Comparison of ENCODE assay signal across 9 cellular contexts in genomic region chr14:88613552-88614010, GRCh38. TPM values are rescaled to one million over a fixed set of nuclear protein-coding genes. Genes with fewer than 3 reads are reported as not detected.
DNase-seq lines count a peak whose midpoint lies in the region; ATAC-seq and TF ChIP-seq lines count a peak whose summit lies in the region.
"Had no signal": no experiment of that assay in that cellular context is flagged by ENCODE, and none has a peak within 500 bp of the region (broad histone marks: within the 10 kb centered on the region; RNA-seq: fewer than 3 reads in every experiment).

No MANE protein-coding gene starts in this region.

- H3K36me3 ChIP-seq in fibroblast of lung (ENCODE audit: control insufficient read depth, insufficient read depth, low read length) (peaks cover 5% of the 10 kb centered on the region), stomach (peaks cover 21 to 65% (median 59%) of the 10 kb centered on the region in 4 donors)

- TF ChIP-seq CTCF in fibroblast of lung (conservative IDR thresholded peaks at IDR 0.05 in 1 of 2, IDR thresholded peaks at IDR 0.05 in 1 of 2; ENCODE audit: low read depth in 1 of 2, low read length in 2 of 2): no peak
- no peak for TF ChIP-seq CTCF in stomach (IDR thresholded peaks at IDR 0.05)
- TF ChIP-seq CTCF in endothelial cell (IDR thresholded peaks at IDR 0.05; ENCODE audit: unreplicated experiment): no peak

- H3K4me3 ChIP-seq in fibroblast of lung (replicated peaks in 1 of 4; ENCODE audit: control extremely low read depth in 1 of 4, insufficient read depth in 1 of 4, low read depth in 3 of 4, low read length in 4 of 4) (no peak overlapping the region), stomach (no peak overlapping the region)

- no peaks in the 10 kb centered on the region for H4K20me1 ChIP-seq in fibroblast of lung (ENCODE audit: control insufficient read depth, extremely low read depth, insufficient read depth, low read length)

- intact Hi-C loops in activated CD4-positive, alpha-beta T cell treated with anti-CD3 and anti-CD28 coated beads for 36 hours (cut with DNase I, micrococcal nuclease): no loop called here
- intact Hi-C loops in activated CD4-positive, alpha-beta T cell treated with anti-CD3 and anti-CD28 coated beads, Interleukin-2, amount 10 ng/mL, durations not matched to agents 24 days and 14 days (cut with micrococcal nuclease): no loop called here
- intact Hi-C loops in stomach (cut with DNase I; ENCODE audit: low total_unique reads): no loop called here

- H3K4me3 Mint-ChIP-seq in activated CD4-positive, alpha-beta T cell treated with anti-CD3 and anti-CD28 coated beads for 36 hours: no peak overlapping the region
- H3K4me3 Mint-ChIP-seq in activated CD4-positive, alpha-beta T cell treated with anti-CD3 and anti-CD28 coated beads, Interleukin-2, amount 10 ng/mL, durations not matched to agents 24 days and 14 days: no peak overlapping the region
- no peak overlapping the region for H3K4me3 Mint-ChIP-seq in endothelial cell (ENCODE audit: unreplicated experiment)

- no peak overlapping the region for H3K27ac ChIP-seq in fibroblast of lung (ENCODE audit: insufficient read depth, low read length)
- peak overlapping the region in 3 of 5 donors; percentile 1 to 23 (median 16) for H3K27ac ChIP-seq in stomach
- H3K27ac ChIP-seq: HL-60 had no signal

- H3K27me3 Mint-ChIP-seq in activated CD4-positive, alpha-beta T cell treated with anti-CD3 and anti-CD28 coated beads for 36 hours: no peaks in the 10 kb centered on the region
- no peaks in the 10 kb centered on the region for H3K27me3 Mint-ChIP-seq in activated CD4-positive, alpha-beta T cell treated with anti-CD3 and anti-CD28 coated beads, Interleukin-2, amount 10 ng/mL, durations not matched to agents 24 days and 14 days
- no peaks in the 10 kb centered on the region for H3K27me3 Mint-ChIP-seq in endothelial cell (ENCODE audit: unreplicated experiment)

- H3K9ac ChIP-seq in fibroblast of lung (ENCODE audit: insufficient read depth, low read length): no peak overlapping the region

- POLR2A ChIA-PET in activated CD4-positive, alpha-beta T cell treated with anti-CD3 and anti-CD28 coated beads for 36 hours (lab: Charles Lee): no interaction called here

- no peak for TF ChIP-seq POLR2A in stomach (IDR thresholded peaks at IDR 0.05)

- peaks cover 13% of the 10 kb centered on the region for H3K4me1 Mint-ChIP-seq in activated CD4-positive, alpha-beta T cell treated with anti-CD3 and anti-CD28 coated beads for 36 hours
- H3K4me1 Mint-ChIP-seq in activated CD4-positive, alpha-beta T cell treated with anti-CD3 and anti-CD28 coated beads, Interleukin-2, amount 10 ng/mL, durations not matched to agents 24 days and 14 days: peaks cover 3% of the 10 kb centered on the region
- H3K4me1 Mint-ChIP-seq in endothelial cell (ENCODE audit: unreplicated experiment): no peaks in the 10 kb centered on the region

- ATAC-seq in activated CD4-positive, alpha-beta T cell treated with anti-CD3 and anti-CD28 coated beads for 36 hours: no peak
- ATAC-seq in HG02763 (IDR thresholded peaks at IDR 0.05; ENCODE audit: unreplicated experiment) (no peak), HG02852 (IDR thresholded peaks at IDR 0.05; ENCODE audit: unreplicated experiment) (no peak)

- peak overlapping the region; percentile 65 for H3K27ac Mint-ChIP-seq in activated CD4-positive, alpha-beta T cell treated with anti-CD3 and anti-CD28 coated beads for 36 hours
- H3K27ac Mint-ChIP-seq in activated CD4-positive, alpha-beta T cell treated with anti-CD3 and anti-CD28 coated beads, Interleukin-2, amount 10 ng/mL, durations not matched to agents 24 days and 14 days: no peak overlapping the region
- H3K27ac Mint-ChIP-seq in endothelial cell (ENCODE audit: unreplicated experiment): no peak overlapping the region

- no peak for DNase-seq in activated CD4-positive, alpha-beta T cell treated with anti-CD3 and anti-CD28 coated beads for 36 hours
- DNase-seq in activated CD4-positive, alpha-beta T cell treated with anti-CD3 and anti-CD28 coated beads, Interleukin-2, amount 10 ng/mL, durations not matched to agents 24 days and 14 days: no peak
- DNase-seq in NCI-H748 (lab: John Stamatoyannopoulos, UW; ENCODE audit: unreplicated experiment) (peak; percentile 74), fibroblast of lung (ENCODE audit: low read depth in 2 of 2) (peak; percentile 34 to 90), stomach (peak; percentile 27), endothelial cell (ENCODE audit: low spot score) (no peak)

- no peaks in the 10 kb centered on the region for H3K9me3 ChIP-seq in fibroblast of lung (ENCODE audit: control insufficient read depth, insufficient read depth, low read depth, low read length)
- no peaks in the 10 kb centered on the region for H3K9me3 ChIP-seq in stomach

- CTCF ChIA-PET in activated CD4-positive, alpha-beta T cell treated with anti-CD3 and anti-CD28 coated beads for 36 hours (lab: Charles Lee): interaction anchor here (0.9 to 1.5 kb wide), 2 partner anchors 29 to 55 kb away, joined by 3 to 5 read pairs; no protein-coding TSS in a partner anchor

- H3K36me3 Mint-ChIP-seq in activated CD4-positive, alpha-beta T cell treated with anti-CD3 and anti-CD28 coated beads for 36 hours (ENCODE audit: low read depth): peaks cover 50% of the 10 kb centered on the region
- H3K36me3 Mint-ChIP-seq in activated CD4-positive, alpha-beta T cell treated with anti-CD3 and anti-CD28 coated beads, Interleukin-2, amount 10 ng/mL, durations not matched to agents 24 days and 14 days (ENCODE audit: low read depth): peaks cover 35% of the 10 kb centered on the region
- H3K36me3 Mint-ChIP-seq in endothelial cell (ENCODE audit: low read depth, unreplicated experiment): peaks cover 7% of the 10 kb centered on the region

- WGBS in stomach, 5 donors: 17 to 44% (median 27%) methylated on average over 5 of the region's 5 CpGs

- no peaks in the 10 kb centered on the region for H3K9me3 Mint-ChIP-seq in activated CD4-positive, alpha-beta T cell treated with anti-CD3 and anti-CD28 coated beads for 36 hours (ENCODE audit: low read depth)
- no peaks in the 10 kb centered on the region for H3K9me3 Mint-ChIP-seq in activated CD4-positive, alpha-beta T cell treated with anti-CD3 and anti-CD28 coated beads, Interleukin-2, amount 10 ng/mL, durations not matched to agents 24 days and 14 days
- H3K9me3 Mint-ChIP-seq in endothelial cell (ENCODE audit: unreplicated experiment): no peaks in the 10 kb centered on the region

- H3K27me3 ChIP-seq in fibroblast of lung (ENCODE audit: control insufficient read depth, insufficient read depth, low read length): no peaks in the 10 kb centered on the region
- no peaks in the 10 kb centered on the region for H3K27me3 ChIP-seq in stomach

- H3K4me1 ChIP-seq in fibroblast of lung (ENCODE audit: control insufficient read depth, extremely low read depth, insufficient read depth, low read length) (peaks cover 14% of the 10 kb centered on the region), stomach (peaks cover 13 to 27% (median 18%) of the 10 kb centered on the region in 4 donors)

- peak overlapping the region; percentile 17 for H3K4me2 ChIP-seq in fibroblast of lung (ENCODE audit: extremely low read depth, insufficient read depth, low read length)

- H2AFZ ChIP-seq in fibroblast of lung (ENCODE audit: low read length): no peak overlapping the region

- TF ChIP-seq EP300 in stomach (IDR thresholded peaks at IDR 0.05): no peak

- H3K79me2 ChIP-seq in fibroblast of lung (ENCODE audit: control insufficient read depth, insufficient read depth, low read length): no peaks in the 10 kb centered on the region

RNA-seq across cellular contexts. Expression of gene ZC3H14, which starts 50.7 kb away (rescaled TPM):
- 10 to 100 TPM; 46.9 to 63.6 TPM for total RNA-seq in activated CD4-positive, alpha-beta T cell treated with anti-CD3 and anti-CD28 coated beads for 36 hours
- total RNA-seq in activated CD4-positive, alpha-beta T cell treated with anti-CD3 and anti-CD28 coated beads, Interleukin-2, amount 10 ng/mL, durations not matched to agents 24 days and 14 days: 59.2 and 64.7 TPM in 2 replicates
- total RNA-seq in fibroblast of lung (66.0 and 71.0 TPM in 2 replicates), stomach (10 to 100 TPM; 61.3 to 83.9 (median 67.8) TPM), endothelial cell (ENCODE audit: unreplicated experiment) (57.7 TPM)
- polyA plus RNA-seq in fibroblast of lung (77.4 and 89.9 TPM in 2 replicates), stomach (10 to 100 TPM; 18.0 to 24.4 (median 18.7) TPM)
- polyA plus RNA-seq in fibroblast of lung (2012): 32.3 and 42.8 TPM in 2 replicates
- 45.6 and 97.4 TPM in 2 replicates for polyA minus RNA-seq in fibroblast of lung (ENCODE audit: low replicate concordance)

RNA-seq across cellular contexts. Expression of gene PTPN21, which starts 58.8 kb away (rescaled TPM):
- total RNA-seq in activated CD4-positive, alpha-beta T cell treated with anti-CD3 and anti-CD28 coated beads for 36 hours: under 1 TPM; 0.12 to 0.16 TPM
- 0.05 and 0.21 TPM in 2 replicates for total RNA-seq in activated CD4-positive, alpha-beta T cell treated with anti-CD3 and anti-CD28 coated beads, Interleukin-2, amount 10 ng/mL, durations not matched to agents 24 days and 14 days
- 9.2 and 13.2 TPM in 2 replicates for total RNA-seq in fibroblast of lung
- 13.7 and 14.2 TPM in 2 replicates for polyA plus RNA-seq in fibroblast of lung
- 14.5 and 18.4 TPM in 2 replicates for polyA plus RNA-seq in fibroblast of lung (2012)
- 10.7 and 13.6 TPM in 2 replicates for polyA minus RNA-seq in fibroblast of lung (ENCODE audit: low replicate concordance)
- 10 to 100 TPM; 18.3 to 63.0 (median 20.0) TPM for total RNA-seq in stomach
- 10 to 100 TPM in 1 of 3 donors, 1 to 10 TPM in 2; 3.5 to 11.3 (median 9.3) TPM for polyA plus RNA-seq in stomach
- total RNA-seq in endothelial cell (ENCODE audit: unreplicated experiment): 22.1 TPM

Comparison
In these comparisons a context has a peak if more than half of its experiments do, and no peak if none do; other contexts are left out.
1. DNase-seq: peak in NCI-H748 (single experiment), fibroblast of lung (2 of 2) and stomach (single experiment); none in activated CD4-positive, alpha-beta T cell treated with anti-CD3 and anti-CD28 coated beads for 36 hours (single experiment), activated CD4-positive, alpha-beta T cell treated with anti-CD3 and anti-CD28 coated beads, Interleukin-2, amount 10 ng/mL, durations not matched to agents 24 days and 14 days (single experiment) and endothelial cell (single experiment).